In the genomic region with DNA sequence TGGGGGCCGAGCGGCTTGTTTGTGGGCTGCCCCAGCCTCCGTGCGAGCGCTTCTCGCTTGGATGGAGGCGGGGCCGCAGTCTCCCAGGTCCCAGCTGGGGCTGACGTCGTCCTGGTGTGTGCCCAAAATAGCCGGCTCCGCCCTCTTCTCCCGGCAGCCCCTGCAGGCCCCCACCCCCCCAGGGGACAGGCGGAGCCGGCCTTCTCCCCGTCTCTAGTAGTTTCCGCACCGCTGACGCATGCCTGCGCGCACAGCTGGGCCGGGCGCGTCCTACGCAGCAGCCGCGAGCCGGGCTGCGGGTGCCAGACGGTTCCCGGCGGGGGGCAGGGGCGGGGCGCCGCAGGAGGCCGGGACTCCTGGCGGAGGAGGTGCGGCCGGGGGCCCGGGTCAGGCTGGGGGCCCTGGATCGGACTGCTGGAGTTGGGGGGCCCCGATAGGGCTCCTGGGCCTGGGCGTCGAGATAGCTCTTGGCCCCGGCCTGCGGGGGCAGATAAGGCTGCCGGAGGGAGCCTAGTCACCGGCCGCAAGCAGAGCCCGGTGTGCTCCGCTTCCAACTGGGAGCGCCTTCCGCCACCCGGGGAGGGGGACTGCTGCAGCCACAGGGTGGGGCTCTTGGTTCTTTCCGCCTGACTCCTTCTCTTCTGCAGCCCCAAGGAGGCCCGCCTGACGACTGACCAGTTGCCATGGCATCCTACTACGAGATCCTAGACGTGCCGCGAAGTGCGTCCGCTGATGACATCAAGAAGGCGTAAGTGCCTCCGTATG, we compare ENCODE assay signal across 8 cellular contexts. TPM values are rescaled to one million over a fixed set of nuclear protein-coding genes. Genes with fewer than 3 reads are reported as not detected.
DNase-seq lines count a peak whose midpoint lies in the region; FAIRE-seq and TF ChIP-seq lines count a peak whose summit lies in the region.

A gene (plus strand): TSS at position 216 of the 765 bp plus-strand sequence. CDS start 468 bp downstream, at position 684.

- peaks cover 37% of the 10 kb centered on the region for H3K4me1 Mint-ChIP-seq in activated naive CD4-positive, alpha-beta T cell treated with anti-CD3 and anti-CD28 coated beads for 36 hours (ENCODE audit: low read depth)

- no peak within 1 kb of the TSS for H3K4ac ChIP-seq in neuronal stem cell (ENCODE audit: low read length)

- H3K27ac Mint-ChIP-seq in activated naive CD4-positive, alpha-beta T cell treated with anti-CD3 and anti-CD28 coated beads for 36 hours = peak within 1 kb of the TSS; percentile 95

- no peak within 1 kb of the TSS for H2BK120ac ChIP-seq in neuronal stem cell (ENCODE audit: low read depth, low read length)

- H3K9me3 Mint-ChIP-seq in activated naive CD4-positive, alpha-beta T cell treated with anti-CD3 and anti-CD28 coated beads for 36 hours = no peaks in the 10 kb centered on the region

- DNase-seq in GM03348 (ENCODE audit: low spot score) (peak; percentile 100), HFF-Myc (ENCODE audit: extremely low read depth, low read depth) (peak; percentile 93), NAMALWA (ENCODE audit: low spot score) (peak; percentile 98), SK-N-DZ (ENCODE audit: low spot score) (peak; percentile 95), frontal cortex (ENCODE audit: low spot score in 2 of 2) (peak; percentile 97 to 99), neuronal stem cell (ENCODE audit: low spot score) (peak; percentile 92)
- DNase-seq in activated naive CD4-positive, alpha-beta T cell treated with anti-CD3 and anti-CD28 coated beads for 36 hours = peak; percentile 99

- H3K4me1 ChIP-seq in neuronal stem cell (ENCODE audit: control insufficient read depth in 2 of 2, insufficient read depth in 1 of 2, low read depth in 1 of 2, low read length in 2 of 2) = peaks cover 19% of the 10 kb centered on the region in 2 donors

- no peak within 1 kb of the TSS for H4K91ac ChIP-seq in neuronal stem cell (ENCODE audit: low read depth, low read length, poor library complexity)

- peaks cover 17 to 34% of the 10 kb centered on the region in 2 donors for H3K36me3 ChIP-seq in neuronal stem cell (replicated peaks in 1 of 2; ENCODE audit: control insufficient read depth in 2 of 2, insufficient read depth in 2 of 2, low read length in 2 of 2)

- TF ChIP-seq CTCF in HFF-Myc (IDR thresholded peaks at IDR 0.05; ENCODE audit: low read depth, low read length, missing control alignments) = peak; percentile 15
- no peak for TF ChIP-seq CTCF in subcutaneous adipose tissue (IDR thresholded peaks at IDR 0.05; ENCODE audit: low read depth)

- H3K9me3 ChIP-seq in neuronal stem cell (replicated peaks in 1 of 2; ENCODE audit: control insufficient read depth in 2 of 2, insufficient read depth in 1 of 2, low read depth in 1 of 2, low read length in 2 of 2) = no peaks in the 10 kb centered on the region

- H3K27ac ChIP-seq in neuronal stem cell (replicated peaks; ENCODE audit: low read length) = peak within 1 kb of the TSS; percentile 81

- peak within 1 kb of the TSS; percentile 90 for H2BK5ac ChIP-seq in neuronal stem cell (ENCODE audit: low read length)

- peak within 1 kb of the TSS; percentile 78 for H2BK15ac ChIP-seq in neuronal stem cell (ENCODE audit: low read length)

- peak within 1 kb of the TSS; percentile 96 for H2AFZ ChIP-seq in neuronal stem cell (ENCODE audit: low read length)

- no peaks in the 10 kb centered on the region for H3K79me1 ChIP-seq in neuronal stem cell (ENCODE audit: low read depth, low read length)

- peak within 1 kb of the TSS; percentile 74 for H3K9ac ChIP-seq in neuronal stem cell (ENCODE audit: low read depth, low read length, poor library complexity)

- no peak within 1 kb of the TSS for H3K14ac ChIP-seq in neuronal stem cell (ENCODE audit: low read length)

- intact Hi-C loops in activated naive CD4-positive, alpha-beta T cell treated with anti-CD3 and anti-CD28 coated beads for 36 hours (cut with micrococcal nuclease) = loop anchor here (1.0 to 10.0 kb wide), 16 partner anchors 16 to 1055 kb away; a partner anchor contains a TSS

- peaks cover 0 to 9% (median 3%) of the 10 kb centered on the region in 3 experiments for H3K27me3 ChIP-seq in neuronal stem cell (ENCODE audit: control insufficient read depth in 3 of 3, insufficient read depth in 3 of 3, low read depth in 1 of 3, low read length in 3 of 3)

- no peak within 1 kb of the TSS for H2BK12ac ChIP-seq in neuronal stem cell (ENCODE audit: low read length)

- peaks cover 5% of the 10 kb centered on the region for H3K36me3 Mint-ChIP-seq in activated naive CD4-positive, alpha-beta T cell treated with anti-CD3 and anti-CD28 coated beads for 36 hours (ENCODE audit: low read depth)

- H3K4me3 Mint-ChIP-seq in activated naive CD4-positive, alpha-beta T cell treated with anti-CD3 and anti-CD28 coated beads for 36 hours = peak within 1 kb of the TSS; percentile 92

- H3K4me3 ChIP-seq in HFF-Myc (replicated peaks; ENCODE audit: low read depth, low read length) (peak within 1 kb of the TSS; percentile 50), neuronal stem cell (ENCODE audit: low read length in 2 of 2) (peak within 1 kb of the TSS; percentile 62 to 78)

- peak within 1 kb of the TSS; percentile 15 for H3K23ac ChIP-seq in neuronal stem cell (ENCODE audit: low read depth, low read length, poor library complexity)

- no peak for FAIRE-seq in frontal cortex (lab: Jason Lieb, UNC)

- CTCF ChIA-PET in activated naive CD4-positive, alpha-beta T cell treated with anti-CD3 and anti-CD28 coated beads for 36 hours (lab: Charles Lee) = interaction anchor here (0.7 to 10.6 kb wide), 13 partner anchors 14 to 611 kb away, joined by 3 to 196 read pairs (median 9); a partner anchor contains a TSS

- H3K27me3 Mint-ChIP-seq in activated naive CD4-positive, alpha-beta T cell treated with anti-CD3 and anti-CD28 coated beads for 36 hours (ENCODE audit: low read depth) = no peaks in the 10 kb centered on the region

- H4K8ac ChIP-seq in neuronal stem cell (ENCODE audit: low read depth, low read length) = no peak within 1 kb of the TSS

- H3K4me2 ChIP-seq in neuronal stem cell (ENCODE audit: insufficient read depth, low read length, poor library complexity, severe bottlenecking) = peak within 1 kb of the TSS; percentile 97

- peak within 1 kb of the TSS; percentile 90 for H3K18ac ChIP-seq in neuronal stem cell (ENCODE audit: low read length)

- no CpG with 5 or more reads among the region's 65 CpGs for WGBS in neuronal stem cell (ENCODE audit: extremely low coverage in 2 of 2, insufficient read length in 2 of 2, insufficient replicate concordance in 1 of 2), 2 donors

- H2AK5ac ChIP-seq in neuronal stem cell (ENCODE audit: low read depth, low read length) = peak within 1 kb of the TSS; percentile 60

RNA-seq across cellular contexts. Expression of the gene that starts here (rescaled TPM):
- polyA plus RNA-seq in SK-N-DZ (2014; cell fraction: cytosol; rRNA removed) = 30.2 and 51.8 TPM in 2 replicates
- polyA plus RNA-seq in SK-N-DZ (2014; cell fraction: nucleus; rRNA removed) = 68.1 and 77.5 TPM in 2 replicates
- 10 to 100 TPM; 24.6 to 24.9 TPM for total RNA-seq in activated naive CD4-positive, alpha-beta T cell treated with anti-CD3 and anti-CD28 coated beads for 36 hours
- total RNA-seq in frontal cortex = 46.1 TPM
- polyA plus RNA-seq in neuronal stem cell (2013, experiment 1 of 2) = 39.6 TPM
- polyA plus RNA-seq in neuronal stem cell (2013, experiment 2 of 2) = 39.1 TPM
- 10 to 100 TPM; 44.7 to 77.0 (median 51.1) TPM for total RNA-seq in subcutaneous adipose tissue

Comparison
In these comparisons a context has a peak if more than half of its experiments do, and no peak if none do; other contexts are left out.
1. Peak in every context shown above with its lines: DNase-seq, H3K4me3 ChIP-seq and H3K27ac ChIP-seq.